In genomic region chr4:184329235-184330007, GRCh38 we compare ENCODE assay signal across 13 cellular contexts.
DNase-seq lines count a peak whose midpoint lies in the region; ATAC-seq, FAIRE-seq and TF ChIP-seq lines count a peak whose summit lies in the region.
"Had no signal": no experiment of that assay in that cellular context is flagged by ENCODE, and none has a peak within 500 bp of the region (broad histone marks: within the 10 kb centered on the region; RNA-seq: fewer than 3 reads in every experiment).

No MANE protein-coding gene starts in this region.

- POLR2A ChIA-PET in PC-9 (lab: Charles Lee; ENCODE audit: unreplicated experiment), result no interaction called here

- ATAC-seq in GM19438 (IDR thresholded peaks at IDR 0.05; ENCODE audit: low read depth, unreplicated experiment), result peak; percentile 1
- no peak for ATAC-seq in stimulated activated effector memory CD8-positive, alpha-beta T cell treated with anti-CD3 and anti-CD28 coated beads, Interleukin-12 subunit alpha, Interleukin-12 subunit beta, amount 100 ng/mL, for 72 hours

- TF ChIP-seq CTCF in PC-9 (conservative IDR thresholded peaks at IDR 0.05), result no peak

- no TSS peak for BruUV-seq in PC-9 (replicated peaks; lab: Mats Ljungman, UMichigan)

- no peaks in the 10 kb centered on the region for H3K79me2 ChIP-seq in PC-9 (ENCODE audit: low read depth)

- no peak for FAIRE-seq in urothelium cell line (lab: Jason Lieb, UNC)

- no peak overlapping the region for H2AFZ ChIP-seq in PC-9

- H3K9me3 Mint-ChIP-seq in stimulated activated effector memory CD8-positive, alpha-beta T cell treated with anti-CD3 and anti-CD28 coated beads, Interleukin-12 subunit alpha, Interleukin-12 subunit beta, amount 100 ng/mL, for 72 hours, result no peaks in the 10 kb centered on the region

- peak in 1 of 2 experiments; percentile 51 for DNase-seq in PC-9
- DNase-seq in inferior parietal cortex (ENCODE audit: extremely low spot score), result peak; percentile 32
- DNase-seq in stimulated activated effector memory CD8-positive, alpha-beta T cell treated with anti-CD3 and anti-CD28 coated beads, Interleukin-12 subunit alpha, Interleukin-12 subunit beta, amount 100 ng/mL, for 72 hours (ENCODE audit: low spot score in 2 of 2), result no peak
- DNase-seq in activated effector memory CD4-positive, alpha-beta T cell treated with Interleukin-2 at 50 U/mL for 16 hours, result no peak
- no peak for DNase-seq in NCI-H2171 treated with DMSO at 0.1 percent for 48 hours (lab: John Stamatoyannopoulos, UW)
- DNase-seq in urothelium cell line (ENCODE audit: low spot score), result no peak
- no peak for DNase-seq in AML-193 (lab: John Stamatoyannopoulos, UW)
- DNase-seq: COR-L47, erythroblast, NCI-H187 treated with DMSO at 0.1 percent for 48 hours, OCI-M1, uterus had no signal

- no peak overlapping the region for H3K4me3 Mint-ChIP-seq in stimulated activated effector memory CD8-positive, alpha-beta T cell treated with anti-CD3 and anti-CD28 coated beads, Interleukin-12 subunit alpha, Interleukin-12 subunit beta, amount 100 ng/mL, for 72 hours

- peaks cover 32% of the 10 kb centered on the region for H3K4me1 Mint-ChIP-seq in stimulated activated effector memory CD8-positive, alpha-beta T cell treated with anti-CD3 and anti-CD28 coated beads, Interleukin-12 subunit alpha, Interleukin-12 subunit beta, amount 100 ng/mL, for 72 hours

- H3K27me3 ChIP-seq in PC-9 (ENCODE audit: insufficient read depth, low read depth), result no peaks in the 10 kb centered on the region
- H3K27me3 ChIP-seq: uterus had no signal

- peaks cover 13% of the 10 kb centered on the region; the same call in 1 of the 2 replicates for H3F3A ChIP-seq in PC-9 (ENCODE audit: insufficient read depth, low read depth)

- H3K36me3 ChIP-seq in PC-9 (ENCODE audit: low read depth), result no peaks in the 10 kb centered on the region
- H3K36me3 ChIP-seq: uterus had no signal

- intact Hi-C loops in PC-9 (cut with micrococcal nuclease; ENCODE audit: unreplicated experiment), result loop anchor here (2.0 kb wide), 1 partner anchor 53 kb away; no protein-coding TSS in a partner anchor

- H3K36me3 Mint-ChIP-seq in stimulated activated effector memory CD8-positive, alpha-beta T cell treated with anti-CD3 and anti-CD28 coated beads, Interleukin-12 subunit alpha, Interleukin-12 subunit beta, amount 100 ng/mL, for 72 hours, result no peaks in the 10 kb centered on the region

- H3K9me3 ChIP-seq in PC-9 (ENCODE audit: insufficient read depth, low read depth), result no peaks in the 10 kb centered on the region
- H3K9me3 ChIP-seq: uterus had no signal

- CTCF ChIA-PET in PC-9 (lab: Charles Lee), result no interaction called here

- H3K4me2 ChIP-seq in PC-9, result peak overlapping the region; percentile 40

- peaks cover 41% of the 10 kb centered on the region for H3K4me1 ChIP-seq in PC-9 (replicated peaks; ENCODE audit: insufficient read depth)
- H3K4me1 ChIP-seq: uterus had no signal

- H3K9me2 ChIP-seq in PC-9 (ENCODE audit: insufficient read depth), result no peaks in the 10 kb centered on the region

- no peaks in the 10 kb centered on the region for H4K20me1 ChIP-seq in PC-9 (ENCODE audit: insufficient read depth)

- H3K27ac Mint-ChIP-seq in stimulated activated effector memory CD8-positive, alpha-beta T cell treated with anti-CD3 and anti-CD28 coated beads, Interleukin-12 subunit alpha, Interleukin-12 subunit beta, amount 100 ng/mL, for 72 hours, result peak overlapping the region; percentile 82

- H3K4me3 ChIP-seq in PC-9, result no peak overlapping the region
- H3K4me3 ChIP-seq: uterus had no signal

- H3K27ac ChIP-seq in PC-9, result no peak overlapping the region
- H3K27ac ChIP-seq: uterus had no signal
